Comparison of ENCODE assay signal across 27 cellular contexts in genomic region chr13:63421113-63421512, GRCh38.
A peak's percentile ranks its signal among the peaks of the same experiment; 100 is the strongest.
DNase-seq lines count a peak whose midpoint lies in the region; ATAC-seq, FAIRE-seq and TF ChIP-seq lines count a peak whose summit lies in the region.
"Had no signal": no experiment of that assay in that cellular context is flagged by ENCODE, and none has a peak within 500 bp of the region (broad histone marks: within the 10 kb centered on the region; RNA-seq: fewer than 3 reads in every experiment).

No MANE protein-coding gene starts in this region.

- H3K36me3 ChIP-seq in HepG2 (replicated peaks in 1 of 2; ENCODE audit: control insufficient read depth in 1 of 2, insufficient read depth in 2 of 2, low read length in 2 of 2) = no peaks in the 10 kb centered on the region
- no peaks in the 10 kb centered on the region for H3K36me3 ChIP-seq in right lobe of liver
- H3K36me3 ChIP-seq in SU-DHL-6 (ENCODE audit: low read length) = no peaks in the 10 kb centered on the region
- no peaks in the 10 kb centered on the region for H3K36me3 ChIP-seq in osteoblast (ENCODE audit: insufficient read depth, low read length)
- H3K36me3 ChIP-seq: BLaER1 treated with 17β-estradiol and CSF1 and Interleukin-3, amounts not matched to agents 10 nM and 100 nM had no signal

- intact Hi-C loops in HepG2 (cut with micrococcal nuclease; ENCODE audit: unreplicated experiment) = no loop called here
- intact Hi-C loops in right lobe of liver (cut with DNase I) = no loop called here
- intact Hi-C loops in left colon (cut with DNase I, micrococcal nuclease) = no loop called here

- H3K27ac ChIP-seq in HepG2 (ENCODE audit: extremely low read length, insufficient read depth, low read length) (no peak overlapping the region), right lobe of liver (no peak overlapping the region), SU-DHL-6 (ENCODE audit: low read depth, low read length) (no peak overlapping the region), osteoblast (ENCODE audit: low read depth, low read length) (no peak overlapping the region)
- H3K27ac ChIP-seq: 22Rv1; A549; BLaER1 treated with 17β-estradiol and CSF1 and Interleukin-3, amounts not matched to agents 10 nM and 100 nM; C4-2B had no signal

- H3K79me2 ChIP-seq in HepG2 (ENCODE audit: insufficient read depth, low read length) = no peaks in the 10 kb centered on the region
- no peaks in the 10 kb centered on the region for H3K79me2 ChIP-seq in SU-DHL-6 (ENCODE audit: insufficient read depth, low read length)
- no peaks in the 10 kb centered on the region for H3K79me2 ChIP-seq in osteoblast (ENCODE audit: insufficient read depth, low read length)

- H3F3A ChIP-seq in SU-DHL-6 (ENCODE audit: insufficient read depth) = no peaks in the 10 kb centered on the region

- H3K9me3 ChIP-seq in HepG2 (ENCODE audit: low read length) = no peaks in the 10 kb centered on the region
- H3K9me3 ChIP-seq in right lobe of liver = no peaks in the 10 kb centered on the region
- H3K9me3 ChIP-seq in SU-DHL-6 (ENCODE audit: insufficient read depth, low read length) = no peaks in the 10 kb centered on the region
- H3K9me3 ChIP-seq in osteoblast (ENCODE audit: low read depth, low read length) = no peaks in the 10 kb centered on the region
- H3K9me3 ChIP-seq: A549; BLaER1 treated with 17β-estradiol and CSF1 and Interleukin-3, amounts not matched to agents 10 nM and 100 nM had no signal

- TF ChIP-seq EP300 in HepG2 (IDR thresholded peaks at IDR 0.05; ENCODE audit: low read depth in 2 of 2, low read length in 2 of 2) = no peak
- TF ChIP-seq EP300 in HepG2 (CRISPR knock-in tag; IDR thresholded peaks at IDR 0.05; ENCODE audit: borderline replicate concordance) = no peak

- H4K20me1 ChIP-seq in HepG2 (ENCODE audit: insufficient read depth, low read length) = no peaks in the 10 kb centered on the region
- H4K20me1 ChIP-seq in SU-DHL-6 (ENCODE audit: low read depth, low read length) = no peaks in the 10 kb centered on the region
- H4K20me1 ChIP-seq in osteoblast (ENCODE audit: insufficient read depth, low read length) = no peaks in the 10 kb centered on the region
- H4K20me1 ChIP-seq: BLaER1 treated with 17β-estradiol and CSF1 and Interleukin-3, amounts not matched to agents 10 nM and 100 nM had no signal

- H3K4me3 ChIP-seq in HepG2 (replicated peaks in 1 of 3; ENCODE audit: insufficient read depth in 1 of 3, low read depth in 2 of 3, low read length in 3 of 3) (no peak overlapping the region), right lobe of liver (no peak overlapping the region), SU-DHL-6 (ENCODE audit: insufficient read depth, low read length, poor library complexity, severe bottlenecking) (no peak overlapping the region), osteoblast (ENCODE audit: insufficient read depth, low read length) (no peak overlapping the region)
- H3K4me3 ChIP-seq: A549; BLaER1 treated with 17β-estradiol and CSF1 and Interleukin-3, amounts not matched to agents 10 nM and 100 nM; GM12878 had no signal

- H3K4me2 ChIP-seq in HepG2 (ENCODE audit: low read depth, low read length) (no peak overlapping the region), SU-DHL-6 (ENCODE audit: low read depth, low read length, poor library complexity, severe bottlenecking) (no peak overlapping the region), osteoblast (ENCODE audit: insufficient read depth, low read length) (no peak overlapping the region)
- H3K4me2 ChIP-seq: A549; BLaER1 treated with 17β-estradiol and CSF1 and Interleukin-3, amounts not matched to agents 10 nM and 100 nM had no signal

- in situ Hi-C loops in HepG2 (cut with HindIII; ENCODE audit: extremely low pct_ligation_motif_present, low pct_unique_long_range_greater_than_20kb) = no loop called here

- TF ChIP-seq CTCF in HepG2 (CRISPR knock-in tag; IDR thresholded peaks at IDR 0.05) (no peak), right lobe of liver (IDR thresholded peaks at IDR 0.05) (no peak), SU-DHL-6 (IDR thresholded peaks at IDR 0.05; ENCODE audit: insufficient read depth, low read length, poor library complexity, severe bottlenecking) (no peak), osteoblast (IDR thresholded peaks at IDR 0.05; ENCODE audit: extremely low read depth, low read depth, low read length) (no peak)

- H3K9ac ChIP-seq in HepG2 (ENCODE audit: insufficient read depth, low read depth, low read length) = no peak overlapping the region
- H3K9ac ChIP-seq in SU-DHL-6 (ENCODE audit: low read length) = no peak overlapping the region
- H3K9ac ChIP-seq: BLaER1 treated with 17β-estradiol and CSF1 and Interleukin-3, amounts not matched to agents 10 nM and 100 nM had no signal

- no TSS peak for BruUV-seq in HepG2 (replicated peaks; lab: Mats Ljungman, UMichigan)

- ATAC-seq in HepG2 = no peak
- ATAC-seq in right lobe of liver = no peak
- no peak for ATAC-seq in left colon
- no peak for ATAC-seq in GM19035 (IDR thresholded peaks at IDR 0.05; ENCODE audit: unreplicated experiment)
- ATAC-seq: A549, GM12878 had no signal

- DNase-seq in HepG2 (ENCODE audit: low spot score) (no peak), right lobe of liver (no peak), NCI-H69 (lab: John Stamatoyannopoulos, UW) (peak; percentile 33), osteoblast (ENCODE audit: insufficient read length, low spot score, missing footprints) (no peak), NCI-H1048 (lab: John Stamatoyannopoulos, UW) (no peak), left colon (no peak)
- DNase-seq: AML-193; CD4-positive, alpha-beta T cell; CD8-positive, alpha-beta memory T cell; COR-L47; DMS 273 treated with DMSO at 0.1 percent for 48 hours; DMS153; DMS53; DMS79; DND-41; EL; GDM1 had no signal

- CTCF ChIA-PET in HepG2 (lab: Yijun Ruan, JAX; ENCODE audit: low intra/inter-chr PET ratio, low total read pairs) = no interaction called here

- H3K4me1 ChIP-seq in HepG2 (ENCODE audit: insufficient read depth, low read length) (no peaks in the 10 kb centered on the region), right lobe of liver (no peaks in the 10 kb centered on the region), osteoblast (ENCODE audit: insufficient read depth, low read length) (peaks cover 3% of the 10 kb centered on the region)
- H3K4me1 ChIP-seq: A549; BLaER1 treated with 17β-estradiol and CSF1 and Interleukin-3, amounts not matched to agents 10 nM and 100 nM had no signal

- H2AFZ ChIP-seq in HepG2 (ENCODE audit: low read length) (no peak overlapping the region), SU-DHL-6 (ENCODE audit: low read depth, low read length, severe bottlenecking) (peak overlapping the region; percentile 68), osteoblast (ENCODE audit: low read length) (peak overlapping the region; percentile 23)

- no peaks in the 10 kb centered on the region for H3K9me2 ChIP-seq in SU-DHL-6 (replicated peaks; ENCODE audit: insufficient read depth, low read length)

- POLR2A ChIA-PET in HepG2 (lab: Yijun Ruan, JAX) = no interaction called here

- TF ChIP-seq POLR2A in HepG2 (IDR thresholded peaks at IDR 0.05; ENCODE audit: insufficient read depth in 1 of 2, low read depth in 2 of 2, low read length in 2 of 2) (no peak), right lobe of liver (IDR thresholded peaks at IDR 0.05) (no peak)

- TF ChIP-seq RAD21 in HepG2 (CRISPR knock-in tag; IDR thresholded peaks at IDR 0.05) = no peak

- FAIRE-seq in HepG2 (lab: Jason Lieb, UNC) = no peak
- FAIRE-seq: A549, GM12878, GM12892, GM18507, GM19239 had no signal

- no peaks in the 10 kb centered on the region for H3K27me3 ChIP-seq in HepG2 (ENCODE audit: control insufficient read depth in 1 of 2, insufficient read depth in 2 of 2, low read length in 2 of 2)
- no peaks in the 10 kb centered on the region for H3K27me3 ChIP-seq in right lobe of liver
- no peaks in the 10 kb centered on the region for H3K27me3 ChIP-seq in SU-DHL-6 (ENCODE audit: low read length)
- no peaks in the 10 kb centered on the region for H3K27me3 ChIP-seq in osteoblast (ENCODE audit: insufficient read depth, low read length)
- H3K27me3 ChIP-seq: BLaER1 treated with 17β-estradiol and CSF1 and Interleukin-3, amounts not matched to agents 10 nM and 100 nM had no signal

- 21% methylated on average over 3 of the region's 3 CpGs for WGBS in HepG2 (ENCODE audit: low lambda C conversion rate)
- 39% methylated on average over 3 of the region's 3 CpGs for WGBS in right lobe of liver (ENCODE audit: insufficient coverage, low coverage, low lambda C conversion rate, missing lambda C conversion rate)

TF ChIP-seq in HepG2, 621 proteins besides CTCF, POLR2A, EP300 and RAD21:
- TF ChIP-seq CEBPB (IDR thresholded peaks at IDR 0.05; ENCODE audit: borderline replicate concordance, low read depth, low read length) (peak; percentile 33; the same call in 1 of the 2 replicates), CREB1 (IDR thresholded peaks at IDR 0.05) (peak; percentile 22; the same call in 1 of the 2 replicates), CREB1 (CRISPR knock-in tag; IDR thresholded peaks at IDR 0.05) (no peak), REXO4 (CRISPR knock-in tag; IDR thresholded peaks at IDR 0.05; ENCODE audit: borderline replicate concordance) (no peak)
